ENCODE assay signal across 1 cellular context in genomic region chr22:17237031-17237668, GRCh38.
TF ChIP-seq lines count a peak whose summit lies in the region.

No MANE protein-coding gene starts in this region.

TF ChIP-seq in GM12878, 131 proteins besides CTCF, POLR2A, EP300 and RAD21 (continued from another document):
- TF ChIP-seq NR2F1 (conservative IDR thresholded peaks at IDR 0.05) (peak; percentile 91), IKZF2 (IDR thresholded peaks at IDR 0.05) (peak; percentile 67 to 75), HDAC2 (IDR thresholded peaks at IDR 0.05) (no peak), CHD1 (IDR thresholded peaks at IDR 0.05; ENCODE audit: low read depth, low read length) (no peak), ATF2 (IDR thresholded peaks at IDR 0.05; ENCODE audit: low read length) (peak; percentile 77), ATF3 (IDR thresholded peaks at IDR 0.05; ENCODE audit: borderline replicate concordance, extremely low read depth, low read depth, low read length) (no peak)
